Comparison of ENCODE assay signal across 8 cellular contexts in the genomic region with DNA sequence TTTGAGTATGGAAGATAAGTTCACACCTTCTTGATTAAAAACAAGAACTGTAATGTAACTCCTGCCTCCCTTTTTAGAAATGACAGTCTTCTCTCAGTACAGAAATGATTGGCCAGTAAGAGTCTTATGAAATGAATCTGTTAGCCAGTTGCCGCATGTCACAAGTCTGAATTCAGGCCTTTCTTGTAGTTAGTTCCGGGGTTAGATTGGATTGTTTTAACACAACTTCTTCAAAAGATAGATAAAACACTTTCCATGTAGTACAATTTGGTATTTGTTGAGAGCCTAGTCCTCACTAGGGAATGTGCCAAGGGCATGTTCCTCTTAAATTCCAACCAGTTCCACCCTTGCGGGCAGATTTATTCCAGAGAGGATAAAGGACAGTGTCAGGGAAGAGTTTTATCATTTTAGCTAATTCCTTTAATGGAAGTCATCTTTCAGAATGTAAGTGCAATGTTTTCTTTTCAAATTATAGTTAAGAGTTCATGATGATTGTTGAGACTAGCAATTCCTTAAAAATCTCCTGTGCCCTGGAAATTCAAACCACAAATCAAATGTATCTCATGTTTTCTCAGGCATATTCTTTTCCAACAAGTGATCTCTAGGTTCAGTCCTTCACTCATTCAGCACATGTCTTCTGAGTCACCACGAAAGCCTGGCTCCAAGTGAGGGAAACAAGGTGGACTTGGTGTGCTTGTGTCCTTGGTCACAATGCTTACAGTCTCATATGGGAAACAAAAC. TPM values are rescaled to one million over a fixed set of nuclear protein-coding genes. Genes with fewer than 3 reads are reported as not detected.
A peak's percentile ranks its signal among the peaks of the same experiment; 100 is the strongest.
DNase-seq lines count a peak whose midpoint lies in the region; ATAC-seq, FAIRE-seq and TF ChIP-seq lines count a peak whose summit lies in the region.

No MANE protein-coding gene starts in this region.

- H3K4me3 ChIP-seq in astrocyte (ENCODE audit: insufficient read depth, low read depth, low read length) (peak overlapping the region; percentile 10), skeletal muscle cell (ENCODE audit: low read depth, low read length) (no peak overlapping the region)

- peaks cover 78% of the 10 kb centered on the region for H3K79me2 ChIP-seq in astrocyte (ENCODE audit: insufficient read depth, low read length)

- peaks cover 1% of the 10 kb centered on the region for H4K20me1 ChIP-seq in astrocyte (ENCODE audit: insufficient read depth, low read length)

- DNase-seq in AG08395 (ENCODE audit: low spot score) (peak; percentile 56), astrocyte (ENCODE audit: low read depth) (peak; percentile 97), skeletal muscle cell (ENCODE audit: low read depth) (peak; percentile 64), cortex of kidney (lab: John Stamatoyannopoulos, UW) (no peak), DMS79 treated with DMSO at 0.1 percent for 48 hours (lab: John Stamatoyannopoulos, UW) (no peak), NCI-H1048 (lab: John Stamatoyannopoulos, UW) (no peak)

- no peak for TF ChIP-seq CTCF in astrocyte (IDR thresholded peaks at IDR 0.05; ENCODE audit: insufficient read depth, low read depth, low read length)

- peak overlapping the region; percentile 97 for H3K27ac ChIP-seq in astrocyte (ENCODE audit: low read depth, low read length)

- H3K36me3 ChIP-seq in astrocyte (ENCODE audit: insufficient read depth, low read length), result peaks cover under 1% of the 10 kb centered on the region

- peak; percentile 95 for FAIRE-seq in astrocyte (lab: Jason Lieb, UNC)

- ATAC-seq in GM18907 (IDR thresholded peaks at IDR 0.05; ENCODE audit: unreplicated experiment) (peak; percentile 60), HG03095 (IDR thresholded peaks at IDR 0.05; ENCODE audit: unreplicated experiment) (peak; percentile 52)

- peaks cover 27% of the 10 kb centered on the region for H3K4me1 Mint-ChIP-seq in astrocyte (ENCODE audit: low read depth, unreplicated experiment)

- H3K4me3 Mint-ChIP-seq in astrocyte (ENCODE audit: unreplicated experiment), result peak overlapping the region; percentile 67

- H2AFZ ChIP-seq in astrocyte (ENCODE audit: low read depth, low read length), result no peak overlapping the region

- peak overlapping the region; percentile 43 for H3K27ac Mint-ChIP-seq in astrocyte (ENCODE audit: unreplicated experiment)

- H3K27me3 Mint-ChIP-seq in astrocyte (ENCODE audit: low read depth, unreplicated experiment), result no peaks in the 10 kb centered on the region

- no peaks in the 10 kb centered on the region for H3K27me3 ChIP-seq in astrocyte (ENCODE audit: insufficient read depth, low read length)

- peaks cover 7% of the 10 kb centered on the region for H3K36me3 Mint-ChIP-seq in astrocyte (ENCODE audit: low read depth, unreplicated experiment)

- H3K9ac ChIP-seq in astrocyte (ENCODE audit: low read length), result peak overlapping the region; percentile 71

- no peaks in the 10 kb centered on the region for H3K9me3 Mint-ChIP-seq in astrocyte (ENCODE audit: unreplicated experiment)

- H3K4me2 ChIP-seq in astrocyte (ENCODE audit: low read length), result peak overlapping the region; percentile 88

- peaks cover 33% of the 10 kb centered on the region for H3K4me1 ChIP-seq in astrocyte (ENCODE audit: insufficient read depth, low read length)

- H3K9me3 ChIP-seq in astrocyte (ENCODE audit: insufficient read depth, low read depth, low read length), result no peaks in the 10 kb centered on the region

RNA-seq across cellular contexts. Expression of a gene that starts 4.1 kb away (rescaled TPM):
- total RNA-seq in astrocyte, result 36.1 and 38.2 TPM in 2 replicates

Comparison
In these comparisons a context has a peak if more than half of its experiments do, and no peak if none do; other contexts are left out.
1. DNase-seq: peak in AG08395 (single experiment), astrocyte (single experiment) and skeletal muscle cell (single experiment); none in cortex of kidney (single experiment), DMS79 treated with DMSO at 0.1 percent for 48 hours (single experiment) and NCI-H1048 (single experiment).